ENCODE assay signal across 10 cellular contexts in genomic region chr2:233915133-233915532, GRCh38. TPM values are rescaled to one million over a fixed set of nuclear protein-coding genes. Genes with fewer than 3 reads are reported as not detected.
DNase-seq lines count a peak whose midpoint lies in the region; ATAC-seq and TF ChIP-seq lines count a peak whose summit lies in the region.
"Had no signal": no experiment of that assay in that cellular context is flagged by ENCODE, and none has a peak within 500 bp of the region (broad histone marks: within the 10 kb centered on the region; RNA-seq: fewer than 3 reads in every experiment).

No MANE protein-coding gene starts in this region.

- no peak overlapping the region for H3K4me3 Mint-ChIP-seq in MCF 10A (ENCODE audit: unreplicated experiment)
- H3K4me3 Mint-ChIP-seq in endodermal cell, result no peak overlapping the region
- H3K4me3 Mint-ChIP-seq: dendritic cell treated with granulocyte-macrophage colony-stimulating factor and Interleukin-4, amounts not matched to agents 40 ng/mL and 50 ng/mL, for 4 days had no signal

- H3K9ac ChIP-seq in endodermal cell (ENCODE audit: extremely low read depth, low read length, poor library complexity, severe bottlenecking), result no peak overlapping the region
- H3K9ac ChIP-seq: BLaER1 had no signal

- H3K27me3 Mint-ChIP-seq in MCF 10A (ENCODE audit: insufficient read depth, unreplicated experiment) (peaks cover 47% of the 10 kb centered on the region), endodermal cell (ENCODE audit: insufficient read depth) (peaks cover 5% of the 10 kb centered on the region)

- H3K36me3 ChIP-seq in breast epithelium (no peaks in the 10 kb centered on the region), endodermal cell (ENCODE audit: control insufficient read depth, insufficient read depth, low read length) (no peaks in the 10 kb centered on the region), MG63 (no peaks in the 10 kb centered on the region)
- H3K36me3 ChIP-seq: BLaER1 had no signal

- no peak for ATAC-seq in GM21737 (IDR thresholded peaks at IDR 0.05; ENCODE audit: unreplicated experiment)

- POLR2A ChIA-PET in MCF 10A (lab: Yijun Ruan, JAX), result no interaction called here

- H3K4me1 Mint-ChIP-seq in MCF 10A (ENCODE audit: insufficient read depth, unreplicated experiment), result peaks cover 3% of the 10 kb centered on the region
- H3K4me1 Mint-ChIP-seq in endodermal cell, result no peaks in the 10 kb centered on the region

- H3K27me3 ChIP-seq in breast epithelium (peaks cover 0 to 4% of the 10 kb centered on the region in 2 donors), endodermal cell (ENCODE audit: control insufficient read depth, insufficient read depth, low read length, poor library complexity, severe bottlenecking) (peaks cover 2% of the 10 kb centered on the region), MG63 (peaks cover 25% of the 10 kb centered on the region)
- H3K27me3 ChIP-seq: BLaER1 had no signal

- no TSS peak for BruUV-seq in MCF 10A (replicated peaks; lab: Mats Ljungman, UMichigan)

- H3K9me3 ChIP-seq in breast epithelium (no peaks in the 10 kb centered on the region), endodermal cell (ENCODE audit: control insufficient read depth, low read length) (no peaks in the 10 kb centered on the region), MG63 (no peaks in the 10 kb centered on the region)
- H3K9me3 ChIP-seq: BLaER1 had no signal

- DNase-seq in MCF 10A (ENCODE audit: unreplicated experiment) (peak; percentile 14), breast epithelium (ENCODE audit: low spot score in 2 of 2) (no peak), NCI-H69 (lab: John Stamatoyannopoulos, UW) (peak; percentile 5), endodermal cell (no peak), NCI-H446 (lab: John Stamatoyannopoulos, UW) (no peak), MG63 (no peak)
- no peak for DNase-seq in activated CD8-positive, alpha-beta memory T cell treated with anti-CD3 and anti-CD28 coated beads, Interleukin-2, amount 50 U/mL, for 48 hours

- H3K27ac Mint-ChIP-seq in MCF 10A (ENCODE audit: low read depth, unreplicated experiment) (no peak overlapping the region), endodermal cell (no peak overlapping the region)
- H3K27ac Mint-ChIP-seq: dendritic cell treated with granulocyte-macrophage colony-stimulating factor and Interleukin-4, amounts not matched to agents 40 ng/mL and 50 ng/mL, for 4 days had no signal

- H3K36me3 Mint-ChIP-seq in MCF 10A (ENCODE audit: insufficient read depth, unreplicated experiment) (no peaks in the 10 kb centered on the region), endodermal cell (ENCODE audit: low read depth) (no peaks in the 10 kb centered on the region)

- H3K27ac ChIP-seq in breast epithelium (no peak overlapping the region), endodermal cell (ENCODE audit: low read depth, low read length) (no peak overlapping the region)
- H3K27ac ChIP-seq: BLaER1 had no signal

- intact Hi-C loops in MCF 10A (cut with micrococcal nuclease), result loop anchor here (10.0 kb wide), 1 partner anchor 470 kb away; no protein-coding TSS in a partner anchor
- intact Hi-C loops in breast epithelium (cut with DNase I; ENCODE audit: low total_unique reads), result no loop called here

- H3K4me3 ChIP-seq in breast epithelium, result no peak overlapping the region
- H3K4me3 ChIP-seq in endodermal cell (ENCODE audit: low read length), result no peak overlapping the region
- H3K4me3 ChIP-seq in MG63, result no peak overlapping the region
- H3K4me3 ChIP-seq: BLaER1 had no signal

- TF ChIP-seq CTCF in MCF 10A (IDR thresholded peaks at IDR 0.05; ENCODE audit: unreplicated experiment) (no peak), breast epithelium (IDR thresholded peaks at IDR 0.05) (no peak), endodermal cell (conservative IDR thresholded peaks at IDR 0.05) (peak; percentile 62)

- no peaks in the 10 kb centered on the region for H3K4me1 ChIP-seq in breast epithelium
- H3K4me1 ChIP-seq in endodermal cell (ENCODE audit: control insufficient read depth, insufficient read depth, low read length), result no peaks in the 10 kb centered on the region

- no peak for TF ChIP-seq POLR2A in breast epithelium (IDR thresholded peaks at IDR 0.05)

- WGBS in endodermal cell (ENCODE audit: insufficient coverage in 1 of 2, insufficient read length in 1 of 2), 2 experiments, result 50 to 100% methylated on average over 1 to 2 of the region's 3 CpGs

- H3K9me3 Mint-ChIP-seq in MCF 10A (ENCODE audit: unreplicated experiment) (no peaks in the 10 kb centered on the region), endodermal cell (no peaks in the 10 kb centered on the region)
- H3K9me3 Mint-ChIP-seq: dendritic cell treated with granulocyte-macrophage colony-stimulating factor and Interleukin-4, amounts not matched to agents 40 ng/mL and 50 ng/mL, for 4 days had no signal

- CTCF ChIA-PET in MCF 10A (lab: Yijun Ruan, JAX), result interaction anchor here (0.6 to 1.7 kb wide), 5 partner anchors 22 to 585 kb away, joined by 3 to 5 read pairs (median 4); no protein-coding TSS in a partner anchor

RNA-seq across cellular contexts. Expression of gene TRPM8, which starts 2.0 kb away (rescaled TPM):
- total RNA-seq in MCF 10A (2022) (not detected in 2 replicates), breast epithelium (not detected), endodermal cell (not detected)
- 0.57 TPM for polyA plus RNA-seq in endodermal cell (2013, experiment 1 of 2)
- polyA plus RNA-seq in endodermal cell (2013, experiment 2 of 2), result 0.95 TPM
- not detected in 2 replicates for total RNA-seq in MG63 (2014; rRNA removed; shearing (Covaris generic); ENCODE audit: low replicate concordance)

Comparison
In these comparisons a context has a peak if more than half of its experiments do, and no peak if none do; other contexts are left out.
1. DNase-seq: peak in MCF 10A (single experiment) and NCI-H69 (single experiment); none in breast epithelium (0 of 2), endodermal cell (single experiment), activated CD8-positive, alpha-beta memory T cell treated with anti-CD3 and anti-CD28 coated beads, Interleukin-2, amount 50 U/mL, for 48 hours (single experiment), NCI-H446 (0 of 2) and MG63 (single experiment).